Comparison of ENCODE assay signal across 24 cellular contexts in the genomic region with DNA sequence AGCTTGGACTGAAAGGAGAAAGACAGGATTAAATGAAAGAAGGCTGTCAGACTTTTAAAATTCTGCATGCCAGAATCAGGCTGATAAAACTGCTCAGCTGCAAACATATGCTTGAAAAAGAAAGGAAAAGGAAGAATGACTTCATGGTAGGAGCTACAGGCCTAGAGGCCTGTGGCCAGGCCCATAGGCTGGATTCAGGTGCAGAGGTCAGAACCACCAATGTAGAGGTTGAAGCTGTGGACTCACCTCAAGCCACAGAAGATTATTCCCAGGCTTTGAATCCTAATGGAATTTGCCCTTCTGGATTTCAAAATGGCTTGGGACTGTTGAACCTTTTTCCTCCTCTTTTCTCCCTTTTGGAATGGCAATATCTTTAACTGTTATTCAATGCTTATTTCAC.
"Had no signal": no experiment of that assay in that cellular context is flagged by ENCODE, and none has a peak within 500 bp of the region (broad histone marks: within the 10 kb centered on the region; RNA-seq: fewer than 3 reads in every experiment).

No MANE protein-coding gene starts in this region.

- H3K9me3 ChIP-seq: MG63, SK-N-SH had no signal

- H3K27me3 ChIP-seq: MG63 had no signal

- H3K27ac Mint-ChIP-seq: IgD-negative memory B cell had no signal

- ATAC-seq: K562, Panc1, PC-3 had no signal

- H3K9ac ChIP-seq: KMS-11, SK-N-SH had no signal

- H3K27me3 Mint-ChIP-seq: IgD-negative memory B cell had no signal

- H3K27ac ChIP-seq: KMS-11, RWPE1 had no signal

- H3K4me3 ChIP-seq: K562, MG63 had no signal

- DNase-seq: Kasumi-1, MG63, NCI-H1092, NCI-H1105 treated with DMSO at 0.1 percent for 48 hours, NCI-H1417 treated with DMSO at 0.1 percent for 48 hours, NCI-H146, NCI-H1694 treated with DMSO at 0.1 percent for 48 hours, NCI-H1930, NCI-H2081, NCI-H2107, NCI-H226, NCI-H446, NCI-H510A, NCI-H524 treated with DMSO at 0.1 percent for 48 hours, NCI-H69, NCI-H774, PC-3, SHP77, SK-N-SH had no signal

- H3K36me3 ChIP-seq: MG63 had no signal
